ENCODE assay signal across 37 cellular contexts in genomic region chr2:153218851-153219250, GRCh38.
"Had no signal": no experiment of that assay in that cellular context is flagged by ENCODE, and none has a peak within 500 bp of the region (broad histone marks: within the 10 kb centered on the region; RNA-seq: fewer than 3 reads in every experiment).

No MANE protein-coding gene starts in this region.

- H3K27ac Mint-ChIP-seq: activated naive CD4-positive, alpha-beta T cell treated with anti-CD3 and anti-CD28 coated beads for 36 hours; activated naive CD4-positive, alpha-beta T cell treated with anti-CD3 and anti-CD28 coated beads, Interleukin-2, amount 10 ng/mL, durations not matched to agents 7 days and 5 days; activated naive CD4-positive, alpha-beta T cell treated with anti-CD3 and anti-CD28 coated beads, Interleukin-2, amount 50 U/mL, for 24 hours; activated naive CD4-positive, alpha-beta T cell treated with anti-CD3 and anti-CD28 coated beads, Interleukin-2, amount 50 U/mL, for 72 hours; activated naive CD8-positive, alpha-beta T cell; activated naive CD8-positive, alpha-beta T cell treated with anti-CD3 and anti-CD28 coated beads for 36 hours; activated naive CD8-positive, alpha-beta T cell treated with anti-CD3 and anti-CD28 coated beads, Interleukin-2, amount 10 ng/mL, durations not matched to agents 7 days and 5 days; activated naive CD8-positive, alpha-beta T cell treated with anti-CD3 and anti-CD28 coated beads, Interleukin-2, amount 50 U/mL, for 24 hours; activated T-cell treated with anti-CD3 and anti-CD28 coated beads, Interleukin-2, amount 50 U/mL, for 24 hours; activated T-cell treated with anti-CD3 and anti-CD28 coated beads, Interleukin-2, amount 50 U/mL, for 72 hours; activated T-helper 1 cell treated with anti-CD3 and anti-CD28 coated beads, Interleukin-12 subunit alpha, Interleukin-12 subunit beta, Interleukin-2, Interleukin-4 antibody, amounts not matched to agents 30 ng/mL and 10 ng/mL and 1 ng/mL, durations not matched to agents 14 hours and 24 hours and 36 hours; activated T-helper 2 cell treated with anti-CD3 and anti-CD28 coated beads, Interferon-gamma antibody, Interleukin-2, Interleukin-4, amounts not matched to agents 10 μg/mL and 5 μg/mL and 100 μg/mL, durations not matched to agents 14 hours and 24 hours and 36 hours; brain had no signal

- H3K4me1 ChIP-seq: adrenal gland, ascending aorta, body of pancreas, breast epithelium had no signal

- H3K9me3 ChIP-seq: adrenal gland, body of pancreas had no signal

- H3K4me3 ChIP-seq: adrenal gland, ascending aorta, body of pancreas, breast epithelium, cardiac muscle cell had no signal

- H3K36me3 Mint-ChIP-seq: activated naive CD4-positive, alpha-beta T cell treated with anti-CD3 and anti-CD28 coated beads, Interleukin-2, amount 10 ng/mL, durations not matched to agents 7 days and 5 days; activated naive CD4-positive, alpha-beta T cell treated with anti-CD3 and anti-CD28 coated beads, Interleukin-2, amount 50 U/mL, for 24 hours; activated naive CD4-positive, alpha-beta T cell treated with anti-CD3 and anti-CD28 coated beads, Interleukin-2, amount 50 U/mL, for 72 hours; activated naive CD8-positive, alpha-beta T cell; activated naive CD8-positive, alpha-beta T cell treated with anti-CD3 and anti-CD28 coated beads for 36 hours; activated naive CD8-positive, alpha-beta T cell treated with anti-CD3 and anti-CD28 coated beads, Interleukin-2, amount 10 ng/mL, durations not matched to agents 7 days and 5 days; brain had no signal

- ATAC-seq: activated naive CD8-positive, alpha-beta T cell treated with anti-CD3 and anti-CD28 coated beads, Interleukin-2, amount 50 U/mL, for 24 hours; activated T-cell treated with anti-CD3 and anti-CD28 coated beads, Interleukin-2, amount 50 U/mL, for 4 hours; body of pancreas had no signal

- H3K4me1 Mint-ChIP-seq: activated naive CD4-positive, alpha-beta T cell treated with anti-CD3 and anti-CD28 coated beads, Interleukin-2, amount 10 ng/mL, durations not matched to agents 7 days and 5 days; activated naive CD4-positive, alpha-beta T cell treated with anti-CD3 and anti-CD28 coated beads, Interleukin-2, amount 50 U/mL, for 24 hours; activated naive CD8-positive, alpha-beta T cell treated with anti-CD3 and anti-CD28 coated beads, Interleukin-2, amount 10 ng/mL, durations not matched to agents 7 days and 5 days; activated naive CD8-positive, alpha-beta T cell treated with anti-CD3 and anti-CD28 coated beads, Interleukin-2, amount 50 U/mL, for 24 hours; brain; central memory CD8-positive, alpha-beta T cell had no signal

- H3K27me3 ChIP-seq: adrenal gland, ascending aorta, body of pancreas, brain microvascular endothelial cell, breast epithelium, cardiac muscle cell had no signal

- H3K36me3 ChIP-seq: adrenal gland, ascending aorta, brain microvascular endothelial cell, breast epithelium, cardiac muscle cell had no signal

- DNase-seq: activated effector memory CD4-positive, alpha-beta T cell treated with anti-CD3 and anti-CD28 coated beads, Interleukin-2, amount 50 U/mL, for 16 hours; activated effector memory CD4-positive, alpha-beta T cell treated with Interleukin-2 at 50 U/mL for 16 hours; activated gamma-delta T cell; activated gamma-delta T cell treated with Interleukin-2 at 50 U/mL for 16 hours; activated naive CD4-positive, alpha-beta T cell; activated naive CD4-positive, alpha-beta T cell treated with anti-CD3 and anti-CD28 coated beads for 36 hours; activated naive CD4-positive, alpha-beta T cell treated with anti-CD3 and anti-CD28 coated beads, Interleukin-2, amount 10 ng/mL, durations not matched to agents 7 days and 5 days; activated naive CD4-positive, alpha-beta T cell treated with anti-CD3 and anti-CD28 coated beads, Interleukin-2, amount 50 U/mL, for 16 hours; activated naive CD4-positive, alpha-beta T cell treated with Interleukin-2 at 50 U/mL for 16 hours; activated naive CD8-positive, alpha-beta T cell treated with anti-CD3 and anti-CD28 coated beads for 36 hours; activated naive CD8-positive, alpha-beta T cell treated with anti-CD3 and anti-CD28 coated beads, Interleukin-2, amount 10 ng/mL, durations not matched to agents 7 days and 5 days; activated naive CD8-positive, alpha-beta T cell treated with anti-CD3 and anti-CD28 coated beads, Interleukin-2, amount 50 U/mL, for 24 hours; activated T-cell treated with anti-CD3 and anti-CD28 coated beads, Interleukin-2, amount 50 U/mL, for 1 hour; activated T-cell treated with anti-CD3 and anti-CD28 coated beads, Interleukin-2, amount 50 U/mL, for 24 hours; activated T-cell treated with anti-CD3 and anti-CD28 coated beads, Interleukin-2, amount 50 U/mL, for 4 hours; activated T-cell treated with anti-CD3 and anti-CD28 coated beads, Interleukin-2, amount 50 U/mL, for 48 hours; activated T-cell treated with anti-CD3 and anti-CD28 coated beads, Interleukin-2, amount 50 U/mL, for 72 hours; adrenal gland; amniotic stem cell; amygdala; anterior cingulate cortex; aorta; body of pancreas; brain microvascular endothelial cell; caudate nucleus; central memory CD4-positive, alpha-beta T cell; cerebellar nuclear complex had no signal

- H3K9me3 Mint-ChIP-seq: activated naive CD4-positive, alpha-beta T cell treated with anti-CD3 and anti-CD28 coated beads for 36 hours; activated naive CD4-positive, alpha-beta T cell treated with anti-CD3 and anti-CD28 coated beads, Interleukin-2, amount 50 U/mL, for 24 hours; activated naive CD8-positive, alpha-beta T cell treated with anti-CD3 and anti-CD28 coated beads for 36 hours; activated naive CD8-positive, alpha-beta T cell treated with anti-CD3 and anti-CD28 coated beads, Interleukin-2, amount 50 U/mL, for 24 hours; activated T-cell treated with anti-CD3 and anti-CD28 coated beads, Interleukin-2, amount 50 U/mL, for 24 hours; activated T-cell treated with anti-CD3 and anti-CD28 coated beads, Interleukin-2, amount 50 U/mL, for 4 hours; activated T-helper 2 cell treated with anti-CD3 and anti-CD28 coated beads, Interferon-gamma antibody, Interleukin-2, Interleukin-4, amounts not matched to agents 10 μg/mL and 5 μg/mL and 100 μg/mL, durations not matched to agents 14 hours and 24 hours and 36 hours; brain; central memory CD8-positive, alpha-beta T cell had no signal

- H3K27ac ChIP-seq: adrenal gland, ascending aorta, body of pancreas, brain microvascular endothelial cell, breast epithelium, cardiac muscle cell had no signal

- H3K4me3 Mint-ChIP-seq: activated naive CD4-positive, alpha-beta T cell treated with anti-CD3 and anti-CD28 coated beads for 36 hours; activated naive CD4-positive, alpha-beta T cell treated with anti-CD3 and anti-CD28 coated beads, Interleukin-2, amount 10 ng/mL, durations not matched to agents 7 days and 5 days; activated naive CD4-positive, alpha-beta T cell treated with anti-CD3 and anti-CD28 coated beads, Interleukin-2, amount 50 U/mL, for 24 hours; activated naive CD8-positive, alpha-beta T cell; activated naive CD8-positive, alpha-beta T cell treated with anti-CD3 and anti-CD28 coated beads for 36 hours; activated naive CD8-positive, alpha-beta T cell treated with anti-CD3 and anti-CD28 coated beads, Interleukin-2, amount 10 ng/mL, durations not matched to agents 7 days and 5 days; activated naive CD8-positive, alpha-beta T cell treated with anti-CD3 and anti-CD28 coated beads, Interleukin-2, amount 50 U/mL, for 24 hours; activated T-cell treated with anti-CD3 and anti-CD28 coated beads, Interleukin-2, amount 50 U/mL, for 24 hours; activated T-cell treated with anti-CD3 and anti-CD28 coated beads, Interleukin-2, amount 50 U/mL, for 4 hours; activated T-cell treated with anti-CD3 and anti-CD28 coated beads, Interleukin-2, amount 50 U/mL, for 72 hours; activated T-helper 1 cell treated with anti-CD3 and anti-CD28 coated beads, Interleukin-12 subunit alpha, Interleukin-12 subunit beta, Interleukin-2, Interleukin-4 antibody, amounts not matched to agents 30 ng/mL and 10 ng/mL and 1 ng/mL, durations not matched to agents 14 hours and 24 hours and 36 hours; brain; central memory CD8-positive, alpha-beta T cell had no signal

- H3K27me3 Mint-ChIP-seq: activated naive CD4-positive, alpha-beta T cell treated with anti-CD3 and anti-CD28 coated beads, Interleukin-2, amount 10 ng/mL, durations not matched to agents 7 days and 5 days; activated naive CD4-positive, alpha-beta T cell treated with anti-CD3 and anti-CD28 coated beads, Interleukin-2, amount 50 U/mL, for 24 hours; activated naive CD8-positive, alpha-beta T cell treated with anti-CD3 and anti-CD28 coated beads for 36 hours; activated naive CD8-positive, alpha-beta T cell treated with anti-CD3 and anti-CD28 coated beads, Interleukin-2, amount 10 ng/mL, durations not matched to agents 7 days and 5 days; activated T-cell treated with anti-CD3 and anti-CD28 coated beads, Interleukin-2, amount 50 U/mL, for 24 hours; brain; central memory CD8-positive, alpha-beta T cell had no signal
